Comparison of ENCODE assay signal across 11 cellular contexts in the genomic region with DNA sequence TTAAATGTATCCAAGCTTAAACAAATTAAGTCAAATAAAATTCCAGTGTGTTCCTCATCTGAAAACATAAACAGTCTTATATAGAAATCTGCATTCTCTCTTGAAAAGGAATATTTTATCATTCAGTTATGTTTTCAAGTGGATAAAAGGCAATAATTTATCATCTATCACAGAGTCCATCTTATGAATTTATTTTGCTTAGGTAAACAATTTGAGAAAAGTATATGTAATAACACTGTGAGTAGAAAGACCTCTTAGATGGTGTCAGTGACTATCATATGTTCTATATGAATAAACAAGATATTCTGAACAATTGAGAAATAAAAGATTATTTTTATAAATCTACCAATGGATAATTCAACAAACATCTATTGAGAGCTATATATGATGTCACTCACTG.
"Had no signal": no experiment of that assay in that cellular context is flagged by ENCODE, and none has a peak within 500 bp of the region (broad histone marks: within the 10 kb centered on the region; RNA-seq: fewer than 3 reads in every experiment).

No MANE protein-coding gene starts in this region.

- DNase-seq: GM23248, GOT3, H7, H9, HCEC 1CT, HFFc6 had no signal

- H2AFZ ChIP-seq: GM23248, GM23338 had no signal

- H3K27ac ChIP-seq: GM23248 had no signal

- H3K9me3 ChIP-seq: HAP-1 had no signal

- FAIRE-seq: H1, H54 had no signal

- H3K4me2 ChIP-seq: GM23338 had no signal

- H3K36me3 ChIP-seq: HAP-1 had no signal

- H3K4me3 ChIP-seq: GM23248, GM23338, HAP-1 had no signal

- H3K9ac ChIP-seq: GM23248 had no signal

- H3K4me1 ChIP-seq: HAP-1 had no signal

- ATAC-seq: GM23338, HCT116 had no signal
